ENCODE assay signal across 21 cellular contexts in genomic region chr7:2460641-2461040, GRCh38. TPM values are rescaled to one million over a fixed set of nuclear protein-coding genes. Genes with fewer than 3 reads are reported as not detected.
DNase-seq lines count a peak whose midpoint lies in the region; ATAC-seq lines count a peak whose summit lies in the region.
"Had no signal": no experiment of that assay in that cellular context is flagged by ENCODE, and none has a peak within 500 bp of the region (broad histone marks: within the 10 kb centered on the region; RNA-seq: fewer than 3 reads in every experiment).

No MANE protein-coding gene starts in this region.

- peaks cover 2% of the 10 kb centered on the region for H3K27me3 Mint-ChIP-seq in activated CD8-positive, alpha-beta memory T cell treated with anti-CD3 and anti-CD28 coated beads, Interleukin-2, amount 10 ng/mL, durations not matched to agents 7 days and 5 days

- H3K36me3 Mint-ChIP-seq in activated CD8-positive, alpha-beta memory T cell treated with anti-CD3 and anti-CD28 coated beads, Interleukin-2, amount 10 ng/mL, durations not matched to agents 7 days and 5 days, result peaks cover 3% of the 10 kb centered on the region
- H3K36me3 Mint-ChIP-seq in stimulated activated effector memory CD8-positive, alpha-beta T cell treated with anti-CD3 and anti-CD28 coated beads, Interleukin-12 subunit alpha, Interleukin-12 subunit beta, amount 100 ng/mL, for 72 hours, result no peaks in the 10 kb centered on the region

- CTCF ChIA-PET in activated CD8-positive, alpha-beta memory T cell treated with anti-CD3 and anti-CD28 coated beads, Interleukin-2, amount 10 ng/mL, durations not matched to agents 7 days and 5 days (lab: Charles Lee), result interaction anchor here (7.3 kb wide), 1 partner anchor 9 kb away, joined by 36 read pairs; no protein-coding TSS in a partner anchor

- ATAC-seq in activated CD8-positive, alpha-beta memory T cell treated with anti-CD3 and anti-CD28 coated beads, Interleukin-2, amount 10 ng/mL, durations not matched to agents 7 days and 5 days, result peak; percentile 22
- peak; percentile 22 for ATAC-seq in stimulated activated effector memory CD8-positive, alpha-beta T cell treated with anti-CD3 and anti-CD28 coated beads, Interleukin-12 subunit alpha, Interleukin-12 subunit beta, amount 100 ng/mL, for 72 hours
- ATAC-seq in GM18511 (IDR thresholded peaks at IDR 0.05; ENCODE audit: unreplicated experiment) (no peak), HG03139 (IDR thresholded peaks at IDR 0.05; ENCODE audit: unreplicated experiment) (no peak)

- peaks cover 21% of the 10 kb centered on the region for H3K4me1 Mint-ChIP-seq in activated CD8-positive, alpha-beta memory T cell treated with anti-CD3 and anti-CD28 coated beads, Interleukin-2, amount 10 ng/mL, durations not matched to agents 7 days and 5 days
- H3K4me1 Mint-ChIP-seq in stimulated activated effector memory CD8-positive, alpha-beta T cell treated with anti-CD3 and anti-CD28 coated beads, Interleukin-12 subunit alpha, Interleukin-12 subunit beta, amount 100 ng/mL, for 72 hours, result peaks cover 28% of the 10 kb centered on the region

- no peaks in the 10 kb centered on the region for H3K9me3 Mint-ChIP-seq in activated CD8-positive, alpha-beta memory T cell treated with anti-CD3 and anti-CD28 coated beads, Interleukin-2, amount 10 ng/mL, durations not matched to agents 7 days and 5 days (ENCODE audit: low read depth)
- H3K9me3 Mint-ChIP-seq in stimulated activated effector memory CD8-positive, alpha-beta T cell treated with anti-CD3 and anti-CD28 coated beads, Interleukin-12 subunit alpha, Interleukin-12 subunit beta, amount 100 ng/mL, for 72 hours, result no peaks in the 10 kb centered on the region

- DNase-seq in activated CD8-positive, alpha-beta memory T cell treated with anti-CD3 and anti-CD28 coated beads, Interleukin-2, amount 10 ng/mL, durations not matched to agents 7 days and 5 days, result no peak
- no peak for DNase-seq in activated CD8-positive, alpha-beta memory T cell treated with anti-CD3 and anti-CD28 coated beads, Interleukin-2, amount 50 U/mL, for 48 hours
- peak; percentile 38 for DNase-seq in cerebellar cortex (ENCODE audit: low spot score)
- peak; percentile 74 for DNase-seq in medulla oblongata (ENCODE audit: extremely low spot score)
- DNase-seq in stimulated activated effector memory CD8-positive, alpha-beta T cell treated with anti-CD3 and anti-CD28 coated beads, Interleukin-12 subunit alpha, Interleukin-12 subunit beta, amount 100 ng/mL, for 72 hours (ENCODE audit: low spot score in 2 of 2), result no peak
- no peak for DNase-seq in NCI-H2081 (lab: John Stamatoyannopoulos, UW)
- DNase-seq: DMS79 treated with DMSO at 0.1 percent for 48 hours, GDM1, GOT3, HFFc6, Karpas-422, MM.1S, NCI-H1105 treated with DMSO at 0.1 percent for 48 hours, NCI-H187 treated with DMSO at 0.1 percent for 48 hours, NCI-H2171, NCI-H446 treated with DMSO at 0.1 percent for 48 hours, NCI-H774, Peyer's patch, SHP77 treated with DMSO at 0.1 percent for 48 hours had no signal

- no peak overlapping the region for H3K4me3 Mint-ChIP-seq in activated CD8-positive, alpha-beta memory T cell treated with anti-CD3 and anti-CD28 coated beads, Interleukin-2, amount 10 ng/mL, durations not matched to agents 7 days and 5 days
- H3K4me3 Mint-ChIP-seq in stimulated activated effector memory CD8-positive, alpha-beta T cell treated with anti-CD3 and anti-CD28 coated beads, Interleukin-12 subunit alpha, Interleukin-12 subunit beta, amount 100 ng/mL, for 72 hours, result no peak overlapping the region
- H3K4me3 Mint-ChIP-seq: HFFc6 had no signal

- no peak overlapping the region for H3K27ac Mint-ChIP-seq in activated CD8-positive, alpha-beta memory T cell treated with anti-CD3 and anti-CD28 coated beads, Interleukin-2, amount 10 ng/mL, durations not matched to agents 7 days and 5 days
- no peak overlapping the region for H3K27ac Mint-ChIP-seq in stimulated activated effector memory CD8-positive, alpha-beta T cell treated with anti-CD3 and anti-CD28 coated beads, Interleukin-12 subunit alpha, Interleukin-12 subunit beta, amount 100 ng/mL, for 72 hours
- H3K27ac Mint-ChIP-seq: HFFc6 had no signal

RNA-seq across cellular contexts. Expression of gene GRIFIN, which starts 15.6 kb away (rescaled TPM):
- total RNA-seq in activated CD8-positive, alpha-beta memory T cell treated with anti-CD3 and anti-CD28 coated beads, Interleukin-2, amount 10 ng/mL, durations not matched to agents 7 days and 5 days, result not detected
- total RNA-seq: HFFc6, Peyer's patch had no signal

RNA-seq across cellular contexts. Expression of gene CHST12, which starts 57.2 kb away (rescaled TPM):
- 100 to 1,000 TPM in 1 of 2 experiments, 10 to 100 TPM in 1; 70.8 to 103 TPM for total RNA-seq in activated CD8-positive, alpha-beta memory T cell treated with anti-CD3 and anti-CD28 coated beads, Interleukin-2, amount 10 ng/mL, durations not matched to agents 7 days and 5 days

RNA-seq across cellular contexts. Expression of gene LFNG, which starts 58.9 kb away (rescaled TPM):
- 100 to 1,000 TPM; 101 to 104 TPM for total RNA-seq in activated CD8-positive, alpha-beta memory T cell treated with anti-CD3 and anti-CD28 coated beads, Interleukin-2, amount 10 ng/mL, durations not matched to agents 7 days and 5 days

Comparison
In these comparisons a context has a peak if more than half of its experiments do, and no peak if none do; other contexts are left out.
1. ATAC-seq: peak in activated CD8-positive, alpha-beta memory T cell treated with anti-CD3 and anti-CD28 coated beads, Interleukin-2, amount 10 ng/mL, durations not matched to agents 7 days and 5 days (single experiment) and stimulated activated effector memory CD8-positive, alpha-beta T cell treated with anti-CD3 and anti-CD28 coated beads, Interleukin-12 subunit alpha, Interleukin-12 subunit beta, amount 100 ng/mL, for 72 hours (single experiment); none in GM18511 (single experiment) and HG03139 (single experiment).
2. DNase-seq: peak in cerebellar cortex (single experiment) and medulla oblongata (single experiment); none in activated CD8-positive, alpha-beta memory T cell treated with anti-CD3 and anti-CD28 coated beads, Interleukin-2, amount 10 ng/mL, durations not matched to agents 7 days and 5 days (single experiment), activated CD8-positive, alpha-beta memory T cell treated with anti-CD3 and anti-CD28 coated beads, Interleukin-2, amount 50 U/mL, for 48 hours (single experiment), stimulated activated effector memory CD8-positive, alpha-beta T cell treated with anti-CD3 and anti-CD28 coated beads, Interleukin-12 subunit alpha, Interleukin-12 subunit beta, amount 100 ng/mL, for 72 hours (0 of 2) and NCI-H2081 (0 of 2).